In the genomic region with DNA sequence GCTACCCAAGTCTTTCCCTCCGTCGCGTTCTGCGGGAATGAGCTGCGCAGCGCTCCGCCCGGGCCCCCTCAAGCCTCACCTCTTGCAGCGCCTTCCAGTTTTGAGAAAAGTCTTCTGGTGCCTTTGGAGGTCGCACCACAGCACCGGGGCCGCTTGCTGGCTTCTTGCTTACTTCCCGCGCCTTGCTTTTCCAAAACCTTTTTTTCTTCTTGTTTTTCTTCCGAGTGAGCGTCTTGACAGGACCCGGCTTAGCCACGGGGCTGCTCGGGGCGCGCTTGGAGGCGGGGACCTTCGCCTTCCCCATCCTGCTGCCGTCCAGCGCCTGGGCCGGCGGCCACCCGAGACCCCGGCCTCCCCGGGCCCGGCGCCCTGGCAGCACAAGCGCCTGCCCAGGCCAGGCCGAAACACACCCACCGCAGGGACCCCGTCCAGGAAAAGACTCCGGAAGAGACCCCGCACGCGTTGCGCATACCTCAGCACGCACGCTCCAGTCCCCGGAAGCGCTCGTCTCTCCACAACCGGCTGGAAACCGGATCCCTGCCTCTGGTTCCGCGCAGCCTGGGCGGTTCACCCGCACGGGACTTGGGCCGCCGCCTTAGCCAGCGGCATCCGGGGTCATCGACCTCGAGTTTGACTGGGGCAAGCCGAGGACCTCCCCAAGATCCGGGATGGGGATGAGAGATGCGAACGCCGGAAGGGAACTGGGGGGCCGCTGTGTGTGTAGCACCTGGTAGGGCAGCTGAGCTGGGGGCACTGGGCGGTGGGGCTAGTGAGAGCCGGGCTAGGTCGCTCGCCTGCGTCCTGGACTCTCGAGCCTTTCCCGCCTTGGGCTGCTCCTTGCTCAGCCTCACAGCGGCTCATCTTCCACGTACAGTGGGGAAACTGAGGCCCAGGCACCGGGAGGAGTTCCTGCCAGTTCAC, we compare ENCODE assay signal across 1 cellular context.
TF ChIP-seq lines count a peak whose summit lies in the region.

A gene with protein sequence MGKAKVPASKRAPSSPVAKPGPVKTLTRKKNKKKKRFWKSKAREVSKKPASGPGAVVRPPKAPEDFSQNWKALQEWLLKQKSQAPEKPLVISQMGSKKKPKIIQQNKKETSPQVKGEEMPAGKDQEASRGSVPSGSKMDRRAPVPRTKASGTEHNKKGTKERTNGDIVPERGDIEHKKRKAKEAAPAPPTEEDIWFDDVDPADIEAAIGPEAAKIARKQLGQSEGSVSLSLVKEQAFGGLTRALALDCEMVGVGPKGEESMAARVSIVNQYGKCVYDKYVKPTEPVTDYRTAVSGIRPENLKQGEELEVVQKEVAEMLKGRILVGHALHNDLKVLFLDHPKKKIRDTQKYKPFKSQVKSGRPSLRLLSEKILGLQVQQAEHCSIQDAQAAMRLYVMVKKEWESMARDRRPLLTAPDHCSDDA (minus strand): TSS at position 470 of the 921 bp plus-strand sequence. CDS start 166 bp downstream, at position 304.

TF ChIP-seq in HCT116, 20 proteins besides CTCF, POLR2A, EP300 and RAD21:
- TF ChIP-seq, protein P1, sequence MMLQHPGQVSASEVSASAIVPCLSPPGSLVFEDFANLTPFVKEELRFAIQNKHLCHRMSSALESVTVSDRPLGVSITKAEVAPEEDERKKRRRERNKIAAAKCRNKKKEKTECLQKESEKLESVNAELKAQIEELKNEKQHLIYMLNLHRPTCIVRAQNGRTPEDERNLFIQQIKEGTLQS (IDR thresholded peaks at IDR 0.05), result no peak
- TF ChIP-seq, protein P2, sequence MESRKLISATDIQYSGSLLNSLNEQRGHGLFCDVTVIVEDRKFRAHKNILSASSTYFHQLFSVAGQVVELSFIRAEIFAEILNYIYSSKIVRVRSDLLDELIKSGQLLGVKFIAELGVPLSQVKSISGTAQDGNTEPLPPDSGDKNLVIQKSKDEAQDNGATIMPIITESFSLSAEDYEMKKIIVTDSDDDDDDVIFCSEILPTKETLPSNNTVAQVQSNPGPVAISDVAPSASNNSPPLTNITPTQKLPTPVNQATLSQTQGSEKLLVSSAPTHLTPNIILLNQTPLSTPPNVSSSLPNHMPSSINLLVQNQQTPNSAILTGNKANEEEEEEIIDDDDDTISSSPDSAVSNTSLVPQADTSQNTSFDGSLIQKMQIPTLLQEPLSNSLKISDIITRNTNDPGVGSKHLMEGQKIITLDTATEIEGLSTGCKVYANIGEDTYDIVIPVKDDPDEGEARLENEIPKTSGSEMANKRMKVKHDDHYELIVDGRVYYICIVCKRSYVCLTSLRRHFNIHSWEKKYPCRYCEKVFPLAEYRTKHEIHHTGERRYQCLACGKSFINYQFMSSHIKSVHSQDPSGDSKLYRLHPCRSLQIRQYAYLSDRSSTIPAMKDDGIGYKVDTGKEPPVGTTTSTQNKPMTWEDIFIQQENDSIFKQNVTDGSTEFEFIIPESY (IDR thresholded peaks at IDR 0.05; ENCODE audit: extremely low read depth, insufficient replicate concordance, low read length), result peak; percentile 5
- peak; percentile 64 for TF ChIP-seq TCF7L2 (IDR thresholded peaks at IDR 0.05; ENCODE audit: borderline replicate concordance, extremely low read depth, insufficient read depth, insufficient read length)
- peak; percentile 63 for TF ChIP-seq POLR2AphosphoS5 (IDR thresholded peaks at IDR 0.05; ENCODE audit: low read depth, low read length)
- TF ChIP-seq SP1 (IDR thresholded peaks at IDR 0.05; ENCODE audit: low read depth), result peak; percentile 81
- peak; percentile 93 for TF ChIP-seq CBX3 (IDR thresholded peaks at IDR 0.05; ENCODE audit: low read depth)
- TF ChIP-seq, protein P3, sequence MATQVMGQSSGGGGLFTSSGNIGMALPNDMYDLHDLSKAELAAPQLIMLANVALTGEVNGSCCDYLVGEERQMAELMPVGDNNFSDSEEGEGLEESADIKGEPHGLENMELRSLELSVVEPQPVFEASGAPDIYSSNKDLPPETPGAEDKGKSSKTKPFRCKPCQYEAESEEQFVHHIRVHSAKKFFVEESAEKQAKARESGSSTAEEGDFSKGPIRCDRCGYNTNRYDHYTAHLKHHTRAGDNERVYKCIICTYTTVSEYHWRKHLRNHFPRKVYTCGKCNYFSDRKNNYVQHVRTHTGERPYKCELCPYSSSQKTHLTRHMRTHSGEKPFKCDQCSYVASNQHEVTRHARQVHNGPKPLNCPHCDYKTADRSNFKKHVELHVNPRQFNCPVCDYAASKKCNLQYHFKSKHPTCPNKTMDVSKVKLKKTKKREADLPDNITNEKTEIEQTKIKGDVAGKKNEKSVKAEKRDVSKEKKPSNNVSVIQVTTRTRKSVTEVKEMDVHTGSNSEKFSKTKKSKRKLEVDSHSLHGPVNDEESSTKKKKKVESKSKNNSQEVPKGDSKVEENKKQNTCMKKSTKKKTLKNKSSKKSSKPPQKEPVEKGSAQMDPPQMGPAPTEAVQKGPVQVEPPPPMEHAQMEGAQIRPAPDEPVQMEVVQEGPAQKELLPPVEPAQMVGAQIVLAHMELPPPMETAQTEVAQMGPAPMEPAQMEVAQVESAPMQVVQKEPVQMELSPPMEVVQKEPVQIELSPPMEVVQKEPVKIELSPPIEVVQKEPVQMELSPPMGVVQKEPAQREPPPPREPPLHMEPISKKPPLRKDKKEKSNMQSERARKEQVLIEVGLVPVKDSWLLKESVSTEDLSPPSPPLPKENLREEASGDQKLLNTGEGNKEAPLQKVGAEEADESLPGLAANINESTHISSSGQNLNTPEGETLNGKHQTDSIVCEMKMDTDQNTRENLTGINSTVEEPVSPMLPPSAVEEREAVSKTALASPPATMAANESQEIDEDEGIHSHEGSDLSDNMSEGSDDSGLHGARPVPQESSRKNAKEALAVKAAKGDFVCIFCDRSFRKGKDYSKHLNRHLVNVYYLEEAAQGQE (IDR thresholded peaks at IDR 0.05; ENCODE audit: low read depth), result no peak
- TF ChIP-seq FOSL1 (IDR thresholded peaks at IDR 0.05; ENCODE audit: low read depth), result no peak
- peak; percentile 62; the same call in 1 of the 2 replicates for TF ChIP-seq ZFX (IDR thresholded peaks at IDR 0.05)
- TF ChIP-seq ELF1 (IDR thresholded peaks at IDR 0.05; ENCODE audit: borderline replicate concordance, low read depth), result no peak; the same call in 1 of the 2 replicates
- TF ChIP-seq ZNF274 (IDR thresholded peaks at IDR 0.05; ENCODE audit: low read depth, low read length), result no peak
- TF ChIP-seq EZH2 (IDR thresholded peaks at IDR 0.05), result no peak
- TF ChIP-seq SIN3A (IDR thresholded peaks at IDR 0.05; ENCODE audit: low read depth), result peak; percentile 76; the same call in 1 of the 2 replicates
- TF ChIP-seq SRF (IDR thresholded peaks at IDR 0.05; ENCODE audit: low read depth), result peak; percentile 81; the same call in 1 of the 2 replicates
- TF ChIP-seq JUND (IDR thresholded peaks at IDR 0.05), result no peak
- peak; percentile 50; the same call in 1 of the 2 replicates for TF ChIP-seq EGR1 (IDR thresholded peaks at IDR 0.05; ENCODE audit: low read depth)
- TF ChIP-seq, protein P4, sequence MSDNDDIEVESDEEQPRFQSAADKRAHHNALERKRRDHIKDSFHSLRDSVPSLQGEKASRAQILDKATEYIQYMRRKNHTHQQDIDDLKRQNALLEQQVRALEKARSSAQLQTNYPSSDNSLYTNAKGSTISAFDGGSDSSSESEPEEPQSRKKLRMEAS (IDR thresholded peaks at IDR 0.05), result peak; percentile 93; the same call in 1 of the 2 replicates
- TF ChIP-seq EZH2phosphoT487 (IDR thresholded peaks at IDR 0.05; ENCODE audit: borderline replicate concordance), result no peak
- no peak for TF ChIP-seq CEBPB (IDR thresholded peaks at IDR 0.05; ENCODE audit: low read depth)
- peak; percentile 40 for TF ChIP-seq YY1 (IDR thresholded peaks at IDR 0.05; ENCODE audit: extremely low read depth, insufficient replicate concordance, low read depth, low read length)
